In the genomic region with DNA sequence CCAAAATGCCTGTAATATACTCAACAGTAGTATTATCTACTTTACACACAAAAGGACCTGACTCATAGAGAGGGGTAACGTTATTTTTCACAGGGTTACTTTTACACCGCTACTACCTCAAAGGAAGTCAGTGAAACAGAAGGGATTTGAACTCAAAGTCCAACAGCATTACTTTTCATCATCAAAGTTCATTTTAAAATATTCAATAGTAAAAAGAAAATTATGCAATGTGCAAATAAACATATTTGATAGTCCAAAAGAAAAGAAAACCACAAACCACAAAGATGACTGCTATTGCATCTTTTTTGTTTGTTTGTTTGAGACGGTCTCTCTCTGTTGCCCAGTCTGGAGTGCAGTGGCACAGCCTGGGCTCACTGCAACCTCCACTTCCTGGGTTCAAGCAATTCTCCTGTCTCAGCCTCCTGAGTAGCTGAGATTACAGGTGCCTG, we compare ENCODE assay signal across 20 cellular contexts. TPM values are rescaled to one million over a fixed set of nuclear protein-coding genes. Genes with fewer than 3 reads are reported as not detected.
DNase-seq lines count a peak whose midpoint lies in the region; ATAC-seq and TF ChIP-seq lines count a peak whose summit lies in the region.
"Had no signal": no experiment of that assay in that cellular context is flagged by ENCODE, and none has a peak within 500 bp of the region (broad histone marks: within the 10 kb centered on the region; RNA-seq: fewer than 3 reads in every experiment).

No MANE protein-coding gene starts in this region.

- no peak overlapping the region for H2AFZ ChIP-seq in fibroblast of lung (ENCODE audit: low read length)

- H3K9ac ChIP-seq in fibroblast of lung (ENCODE audit: insufficient read depth, low read length), result no peak overlapping the region

- H3K4me3 Mint-ChIP-seq in natural killer cell (no peak overlapping the region), progenitor cell of endocrine pancreas (ENCODE audit: low read depth) (no peak overlapping the region)
- H3K4me3 Mint-ChIP-seq: activated CD8-positive, alpha-beta T cell treated with anti-CD3 and anti-CD28 coated beads for 36 hours; CD4-positive, CD25-positive, alpha-beta regulatory T cell; T-helper 17 cell had no signal

- H3K9me3 ChIP-seq in fibroblast of lung (ENCODE audit: control insufficient read depth, insufficient read depth, low read depth, low read length), result no peaks in the 10 kb centered on the region
- H3K9me3 ChIP-seq: gastrocnemius medialis, left ventricle myocardium inferior, psoas muscle, testis had no signal

- no peaks in the 10 kb centered on the region for H3K9me3 Mint-ChIP-seq in natural killer cell
- no peaks in the 10 kb centered on the region for H3K9me3 Mint-ChIP-seq in progenitor cell of endocrine pancreas (ENCODE audit: low read depth)
- H3K9me3 Mint-ChIP-seq: activated CD8-positive, alpha-beta T cell treated with anti-CD3 and anti-CD28 coated beads for 36 hours; CD4-positive, CD25-positive, alpha-beta regulatory T cell had no signal

- H3K27ac Mint-ChIP-seq in natural killer cell (no peak overlapping the region), progenitor cell of endocrine pancreas (no peak overlapping the region)
- H3K27ac Mint-ChIP-seq: activated CD8-positive, alpha-beta T cell treated with anti-CD3 and anti-CD28 coated beads for 36 hours; CD4-positive, CD25-positive, alpha-beta regulatory T cell; T-helper 17 cell had no signal

- no peak overlapping the region for H3K27ac ChIP-seq in fibroblast of lung (ENCODE audit: insufficient read depth, low read length)
- H3K27ac ChIP-seq: gastrocnemius medialis, left ventricle myocardium inferior, psoas muscle, testis had no signal

- H3K27me3 ChIP-seq in fibroblast of lung (ENCODE audit: control insufficient read depth, insufficient read depth, low read length), result no peaks in the 10 kb centered on the region
- H3K27me3 ChIP-seq: gastrocnemius medialis, testis had no signal

- H3K27me3 Mint-ChIP-seq in natural killer cell (ENCODE audit: low read depth in 2 of 2), result no peaks in the 10 kb centered on the region
- no peaks in the 10 kb centered on the region for H3K27me3 Mint-ChIP-seq in progenitor cell of endocrine pancreas
- H3K27me3 Mint-ChIP-seq: activated CD8-positive, alpha-beta T cell treated with anti-CD3 and anti-CD28 coated beads for 36 hours; CD4-positive, CD25-positive, alpha-beta regulatory T cell; T-helper 17 cell had no signal

- H3K4me1 ChIP-seq in fibroblast of lung (ENCODE audit: control insufficient read depth, extremely low read depth, insufficient read depth, low read length), result no peaks in the 10 kb centered on the region

- intact Hi-C loops in natural killer cell (cut with micrococcal nuclease), result no loop called here

- H3K36me3 Mint-ChIP-seq in natural killer cell (no peaks in the 10 kb centered on the region), progenitor cell of endocrine pancreas (ENCODE audit: insufficient read depth) (peaks cover 1% of the 10 kb centered on the region)
- H3K36me3 Mint-ChIP-seq: CD4-positive, CD25-positive, alpha-beta regulatory T cell had no signal

- peak; percentile 3 for DNase-seq in LHCN-M2 (ENCODE audit: low read depth)
- peak; percentile 55 for DNase-seq in amniotic epithelial cell (ENCODE audit: low read depth)
- DNase-seq in fibroblast of lung (ENCODE audit: low read depth in 2 of 2), result peak; percentile 8 to 30
- DNase-seq in natural killer cell, result no peak
- DNase-seq in progenitor cell of endocrine pancreas (ENCODE audit: low spot score, unreplicated experiment), result no peak
- no peak for DNase-seq in NCI-H146 treated with DMSO at 0.1 percent for 48 hours (lab: John Stamatoyannopoulos, UW; ENCODE audit: unreplicated experiment)
- DNase-seq: activated CD8-positive, alpha-beta T cell treated with anti-CD3 and anti-CD28 coated beads for 36 hours; activated gamma-delta T cell; activated T-cell treated with anti-CD3 and anti-CD28 coated beads for 4 hours; CD4-positive, CD25-positive, alpha-beta regulatory T cell; gastrocnemius medialis; left ventricle myocardium inferior; MM.1S; NCI-H2081; NCI-H345; psoas muscle; stimulated activated naive CD8-positive, alpha-beta T cell treated with anti-CD3 and anti-CD28 coated beads, Interleukin-15, Interleukin-2, amounts not matched to agents 100 U/mL and 50 U/mL, for 24 hours; T-helper 17 cell; testis had no signal

- no peaks in the 10 kb centered on the region for H4K20me1 ChIP-seq in fibroblast of lung (ENCODE audit: control insufficient read depth, extremely low read depth, insufficient read depth, low read length)

- no peaks in the 10 kb centered on the region for H3K36me3 ChIP-seq in fibroblast of lung (ENCODE audit: control insufficient read depth, insufficient read depth, low read length)
- H3K36me3 ChIP-seq: gastrocnemius medialis, left ventricle myocardium inferior had no signal

- TF ChIP-seq CTCF in fibroblast of lung (conservative IDR thresholded peaks at IDR 0.05 in 1 of 2, IDR thresholded peaks at IDR 0.05 in 1 of 2; ENCODE audit: low read depth in 1 of 2, low read length in 2 of 2) (no peak), natural killer cell (IDR thresholded peaks at IDR 0.05) (no peak), progenitor cell of endocrine pancreas (IDR thresholded peaks at IDR 0.05; ENCODE audit: unreplicated experiment) (no peak)

- ATAC-seq in natural killer cell, result peak in 2 of 3 donors; percentile 62 to 64
- ATAC-seq in HG02973 (IDR thresholded peaks at IDR 0.05; ENCODE audit: unreplicated experiment), result no peak
- ATAC-seq: activated CD8-positive, alpha-beta T cell treated with anti-CD3 and anti-CD28 coated beads for 36 hours; gastrocnemius medialis; psoas muscle; stimulated activated naive CD8-positive, alpha-beta T cell treated with anti-CD3 and anti-CD28 coated beads, Interleukin-15, Interleukin-2, amounts not matched to agents 100 U/mL and 50 U/mL, for 24 hours; T-helper 17 cell had no signal

- H3K4me1 Mint-ChIP-seq in natural killer cell (peaks cover 10 to 18% of the 10 kb centered on the region in 2 donors), progenitor cell of endocrine pancreas (ENCODE audit: low read depth) (peaks cover 4% of the 10 kb centered on the region)

- no peak overlapping the region for H3K4me2 ChIP-seq in fibroblast of lung (ENCODE audit: extremely low read depth, insufficient read depth, low read length)

- no peak overlapping the region for H3K4me3 ChIP-seq in fibroblast of lung (replicated peaks in 1 of 4; ENCODE audit: control extremely low read depth in 1 of 4, insufficient read depth in 1 of 4, low read depth in 3 of 4, low read length in 4 of 4)
- H3K4me3 ChIP-seq: gastrocnemius medialis, left ventricle myocardium inferior, psoas muscle, testis had no signal

- H3K79me2 ChIP-seq in fibroblast of lung (ENCODE audit: control insufficient read depth, insufficient read depth, low read length), result no peaks in the 10 kb centered on the region

RNA-seq across cellular contexts. Expression of gene KIF21A, which starts 15.5 kb away (rescaled TPM):
- 2.7 and 2.8 TPM in 2 replicates for total RNA-seq in LHCN-M2 (2014; rRNA removed)
- polyA plus RNA-seq in LHCN-M2 (2012), result 0.92 TPM
- total RNA-seq in fibroblast of lung, result 2.8 and 5.9 TPM in 2 replicates
- polyA plus RNA-seq in fibroblast of lung, result 2.5 and 3.9 TPM in 2 replicates
- polyA plus RNA-seq in fibroblast of lung (2012), result 1.7 and 2.3 TPM in 2 replicates
- polyA minus RNA-seq in fibroblast of lung (ENCODE audit: low replicate concordance), result 1.2 TPM in 1 of 2 replicates, not detected in the other
- 10 to 100 TPM; 11.5 to 31.6 (median 18.0) TPM for total RNA-seq in natural killer cell
- 54.1 and 57.3 TPM in 2 replicates for total RNA-seq in progenitor cell of endocrine pancreas

Comparison
In these comparisons a context has a peak if more than half of its experiments do, and no peak if none do; other contexts are left out.
1. DNase-seq: peak in LHCN-M2 (single experiment), amniotic epithelial cell (single experiment) and fibroblast of lung (2 of 2); none in natural killer cell (single experiment), progenitor cell of endocrine pancreas (single experiment) and NCI-H146 treated with DMSO at 0.1 percent for 48 hours (single experiment).